1 cellular context compared by ENCODE assay signal in the genomic region with DNA sequence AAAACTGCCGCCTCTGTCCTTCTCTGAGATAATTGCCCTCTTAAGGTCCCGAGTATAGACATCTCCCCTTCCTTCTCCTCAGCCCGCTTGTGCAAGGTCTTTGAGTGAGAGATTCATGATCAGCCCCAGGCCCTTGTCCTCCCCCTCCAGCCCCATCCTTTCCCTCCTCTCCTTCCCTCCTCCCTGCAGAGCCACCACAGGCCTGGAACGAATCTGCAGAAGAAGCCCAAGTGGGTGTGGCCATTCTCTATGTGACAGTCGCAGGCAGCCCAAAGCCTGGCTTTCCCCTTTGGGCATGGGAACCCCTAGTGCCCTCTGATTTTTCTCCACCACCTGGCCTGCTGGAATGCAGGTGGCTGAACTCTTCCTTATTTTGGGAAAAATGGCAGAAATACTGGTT.
TF ChIP-seq lines count a peak whose summit lies in the region.

No MANE protein-coding gene starts in this region.

TF ChIP-seq in GM23338, 12 proteins besides CTCF, POLR2A, EP300 and RAD21 (continued from another document):
- TF ChIP-seq, protein P1, sequence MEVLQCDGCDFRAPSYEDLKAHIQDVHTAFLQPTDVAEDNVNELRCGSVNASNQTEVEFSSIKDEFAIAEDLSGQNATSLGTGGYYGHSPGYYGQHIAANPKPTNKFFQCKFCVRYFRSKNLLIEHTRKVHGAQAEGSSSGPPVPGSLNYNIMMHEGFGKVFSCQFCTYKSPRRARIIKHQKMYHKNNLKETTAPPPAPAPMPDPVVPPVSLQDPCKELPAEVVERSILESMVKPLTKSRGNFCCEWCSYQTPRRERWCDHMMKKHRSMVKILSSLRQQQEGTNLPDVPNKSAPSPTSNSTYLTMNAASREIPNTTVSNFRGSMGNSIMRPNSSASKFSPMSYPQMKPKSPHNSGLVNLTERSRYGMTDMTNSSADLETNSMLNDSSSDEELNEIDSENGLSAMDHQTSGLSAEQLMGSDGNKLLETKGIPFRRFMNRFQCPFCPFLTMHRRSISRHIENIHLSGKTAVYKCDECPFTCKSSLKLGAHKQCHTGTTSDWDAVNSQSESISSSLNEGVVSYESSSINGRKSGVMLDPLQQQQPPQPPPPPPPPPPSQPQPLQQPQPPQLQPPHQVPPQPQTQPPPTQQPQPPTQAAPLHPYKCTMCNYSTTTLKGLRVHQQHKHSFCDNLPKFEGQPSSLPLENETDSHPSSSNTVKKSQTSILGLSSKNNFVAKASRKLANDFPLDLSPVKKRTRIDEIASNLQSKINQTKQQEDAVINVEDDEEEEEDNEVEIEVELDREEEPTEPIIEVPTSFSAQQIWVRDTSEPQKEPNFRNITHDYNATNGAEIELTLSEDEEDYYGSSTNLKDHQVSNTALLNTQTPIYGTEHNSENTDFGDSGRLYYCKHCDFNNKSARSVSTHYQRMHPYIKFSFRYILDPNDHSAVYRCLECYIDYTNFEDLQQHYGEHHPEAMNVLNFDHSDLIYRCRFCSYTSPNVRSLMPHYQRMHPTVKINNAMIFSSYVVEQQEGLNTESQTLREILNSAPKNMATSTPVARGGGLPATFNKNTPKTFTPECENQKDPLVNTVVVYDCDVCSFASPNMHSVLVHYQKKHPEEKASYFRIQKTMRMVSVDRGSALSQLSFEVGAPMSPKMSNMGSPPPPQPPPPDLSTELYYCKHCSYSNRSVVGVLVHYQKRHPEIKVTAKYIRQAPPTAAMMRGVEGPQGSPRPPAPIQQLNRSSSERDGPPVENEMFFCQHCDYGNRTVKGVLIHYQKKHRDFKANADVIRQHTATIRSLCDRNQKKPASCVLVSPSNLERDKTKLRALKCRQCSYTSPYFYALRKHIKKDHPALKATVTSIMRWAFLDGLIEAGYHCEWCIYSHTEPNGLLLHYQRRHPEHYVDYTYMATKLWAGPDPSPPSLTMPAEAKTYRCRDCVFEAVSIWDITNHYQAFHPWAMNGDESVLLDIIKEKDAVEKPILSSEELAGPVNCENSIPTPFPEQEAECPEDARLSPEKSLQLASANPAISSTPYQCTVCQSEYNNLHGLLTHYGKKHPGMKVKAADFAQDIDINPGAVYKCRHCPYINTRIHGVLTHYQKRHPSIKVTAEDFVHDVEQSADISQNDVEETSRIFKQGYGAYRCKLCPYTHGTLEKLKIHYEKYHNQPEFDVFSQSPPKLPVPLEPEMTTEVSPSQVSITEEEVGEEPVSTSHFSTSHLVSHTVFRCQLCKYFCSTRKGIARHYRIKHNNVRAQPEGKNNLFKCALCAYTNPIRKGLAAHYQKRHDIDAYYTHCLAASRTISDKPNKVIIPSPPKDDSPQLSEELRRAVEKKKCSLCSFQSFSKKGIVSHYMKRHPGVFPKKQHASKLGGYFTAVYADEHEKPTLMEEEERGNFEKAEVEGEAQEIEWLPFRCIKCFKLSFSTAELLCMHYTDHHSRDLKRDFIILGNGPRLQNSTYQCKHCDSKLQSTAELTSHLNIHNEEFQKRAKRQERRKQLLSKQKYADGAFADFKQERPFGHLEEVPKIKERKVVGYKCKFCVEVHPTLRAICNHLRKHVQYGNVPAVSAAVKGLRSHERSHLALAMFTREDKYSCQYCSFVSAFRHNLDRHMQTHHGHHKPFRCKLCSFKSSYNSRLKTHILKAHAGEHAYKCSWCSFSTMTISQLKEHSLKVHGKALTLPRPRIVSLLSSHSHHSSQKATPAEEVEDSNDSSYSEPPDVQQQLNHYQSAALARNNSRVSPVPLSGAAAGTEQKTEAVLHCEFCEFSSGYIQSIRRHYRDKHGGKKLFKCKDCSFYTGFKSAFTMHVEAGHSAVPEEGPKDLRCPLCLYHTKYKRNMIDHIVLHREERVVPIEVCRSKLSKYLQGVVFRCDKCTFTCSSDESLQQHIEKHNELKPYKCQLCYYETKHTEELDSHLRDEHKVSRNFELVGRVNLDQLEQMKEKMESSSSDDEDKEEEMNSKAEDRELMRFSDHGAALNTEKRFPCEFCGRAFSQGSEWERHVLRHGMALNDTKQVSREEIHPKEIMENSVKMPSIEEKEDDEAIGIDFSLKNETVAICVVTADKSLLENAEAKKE (CRISPR knock-in tag; IDR thresholded peaks at IDR 0.05) = no peak
- TF ChIP-seq, protein P2, sequence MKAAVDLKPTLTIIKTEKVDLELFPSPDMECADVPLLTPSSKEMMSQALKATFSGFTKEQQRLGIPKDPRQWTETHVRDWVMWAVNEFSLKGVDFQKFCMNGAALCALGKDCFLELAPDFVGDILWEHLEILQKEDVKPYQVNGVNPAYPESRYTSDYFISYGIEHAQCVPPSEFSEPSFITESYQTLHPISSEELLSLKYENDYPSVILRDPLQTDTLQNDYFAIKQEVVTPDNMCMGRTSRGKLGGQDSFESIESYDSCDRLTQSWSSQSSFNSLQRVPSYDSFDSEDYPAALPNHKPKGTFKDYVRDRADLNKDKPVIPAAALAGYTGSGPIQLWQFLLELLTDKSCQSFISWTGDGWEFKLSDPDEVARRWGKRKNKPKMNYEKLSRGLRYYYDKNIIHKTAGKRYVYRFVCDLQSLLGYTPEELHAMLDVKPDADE (IDR thresholded peaks at IDR 0.05) = no peak
- TF ChIP-seq NANOG (IDR thresholded peaks at IDR 0.05; ENCODE audit: borderline replicate concordance) (no peak), POLR2AphosphoS5 (IDR thresholded peaks at IDR 0.05; ENCODE audit: low read depth) (no peak), EZH2phosphoT487 (IDR thresholded peaks at IDR 0.05; ENCODE audit: unreplicated experiment) (no peak), EZH2 (IDR thresholded peaks at IDR 0.05; ENCODE audit: low read depth, unreplicated experiment) (no peak)
